ENCODE assay signal across 10 cellular contexts in genomic region chr18:808086-808485, GRCh38. TPM values are rescaled to one million over a fixed set of nuclear protein-coding genes. Genes with fewer than 3 reads are reported as not detected.
A peak's percentile ranks its signal among the peaks of the same experiment; 100 is the strongest.
DNase-seq lines count a peak whose midpoint lies in the region; ATAC-seq and TF ChIP-seq lines count a peak whose summit lies in the region.
"Had no signal": no experiment of that assay in that cellular context is flagged by ENCODE, and none has a peak within 500 bp of the region (broad histone marks: within the 10 kb centered on the region; RNA-seq: fewer than 3 reads in every experiment).

No MANE protein-coding gene starts in this region.

- DNase-seq in Right ventricle myocardium superior (no peak), left cardiac atrium (no peak), RKO (ENCODE audit: low spot score) (peak; percentile 17), substantia nigra (lab: John Stamatoyannopoulos, UW) (peak in 2 of 49 donors; percentile 5 to 7), ACHN (no peak), GM19240 (ENCODE audit: insufficient read length, low spot score) (no peak)
- DNase-seq: DMS79, NCI-H1048 had no signal

- H3K4me3 ChIP-seq in gastroesophageal sphincter, result no peak overlapping the region

- intact Hi-C loops in Right ventricle myocardium superior (cut with DNase I), result no loop called here
- intact Hi-C loops in left cardiac atrium (cut with DNase I), result no loop called here

- no peaks in the 10 kb centered on the region for H3K36me3 ChIP-seq in gastroesophageal sphincter

- WGBS in gastroesophageal sphincter (ENCODE audit: low coverage in 1 of 2), 2 donors, result 15 to 44% methylated on average over 1 to 5 of the region's 5 CpGs

- peak; percentile 22 for ATAC-seq in Right ventricle myocardium superior (ENCODE audit: poor library complexity)
- no peak for ATAC-seq in left cardiac atrium
- ATAC-seq in gastroesophageal sphincter, result no peak
- ATAC-seq in GM18870 (IDR thresholded peaks at IDR 0.05; ENCODE audit: unreplicated experiment), result no peak

- no peaks in the 10 kb centered on the region for H3K9me3 ChIP-seq in gastroesophageal sphincter

- H3K27ac ChIP-seq in gastroesophageal sphincter, result peak overlapping the region in 3 of 4 donors; percentile 13 to 48 (median 18)
- H3K27ac ChIP-seq in substantia nigra (ENCODE audit: low read depth, low read length, poor library complexity, severe bottlenecking), result peak overlapping the region; percentile 26

- TF ChIP-seq POLR2A in gastroesophageal sphincter (IDR thresholded peaks at IDR 0.05), result no peak

- no peak for TF ChIP-seq EP300 in gastroesophageal sphincter (IDR thresholded peaks at IDR 0.05)

- in situ Hi-C loops in ACHN (cut with HindIII; ENCODE audit: low pct_ligation_motif_present, low pct_unique_long_range_greater_than_20kb, low sequenced_read_pairs), result no loop called here

- H3K27me3 ChIP-seq in gastroesophageal sphincter, result no peaks in the 10 kb centered on the region

- H3K4me1 ChIP-seq in gastroesophageal sphincter, result peaks cover 4 to 78% (median 6%) of the 10 kb centered on the region in 3 donors

- no peak for TF ChIP-seq CTCF in gastroesophageal sphincter (IDR thresholded peaks at IDR 0.05)

RNA-seq across cellular contexts. Expression of gene YES1, which starts 4.0 kb away (rescaled TPM):
- total RNA-seq in Right ventricle myocardium superior (21.8 TPM), left cardiac atrium (10 to 100 TPM; 22.8 to 32.6 TPM), gastroesophageal sphincter (100 to 1,000 TPM in 2 of 4 donors, 10 to 100 TPM in 2; 84.1 to 127 (median 96.8) TPM)
